Comparison of ENCODE assay signal across 12 cellular contexts in genomic region chr1:236066054-236066453, GRCh38. TPM values are rescaled to one million over a fixed set of nuclear protein-coding genes. Genes with fewer than 3 reads are reported as not detected.
A peak's percentile ranks its signal among the peaks of the same experiment; 100 is the strongest.
DNase-seq lines count a peak whose midpoint lies in the region; ATAC-seq, FAIRE-seq and TF ChIP-seq lines count a peak whose summit lies in the region.
"Had no signal": no experiment of that assay in that cellular context is flagged by ENCODE, and none has a peak within 500 bp of the region (broad histone marks: within the 10 kb centered on the region; RNA-seq: fewer than 3 reads in every experiment).

No MANE protein-coding gene starts in this region.

- peaks cover 16% of the 10 kb centered on the region for H3K4me1 Mint-ChIP-seq in T-helper 2 cell treated with Interferon-gamma antibody and Interleukin-4, amounts not matched to agents 5 μg/mL and 100 μg/mL, for 36 hours (ENCODE audit: low read depth)
- H3K4me1 Mint-ChIP-seq in stimulated activated naive B cell treated with anti-CD40 and anti-IgM and Interleukin-4, amounts not matched to agents 10 μg/mL and 1 μg/mL and 100 μg/mL, for 72 hours, result peaks cover 19 to 30% of the 10 kb centered on the region in 2 donors

- H3K9me3 Mint-ChIP-seq in T-helper 2 cell treated with Interferon-gamma antibody and Interleukin-4, amounts not matched to agents 5 μg/mL and 100 μg/mL, for 36 hours, result no peaks in the 10 kb centered on the region
- H3K9me3 Mint-ChIP-seq in stimulated activated naive B cell treated with anti-CD40 and anti-IgM and Interleukin-4, amounts not matched to agents 10 μg/mL and 1 μg/mL and 100 μg/mL, for 72 hours, result peaks cover under 1% of the 10 kb centered on the region in 2 donors

- peak overlapping the region in 1 of 4 donors; percentile 75 for H3K4me3 ChIP-seq in adrenal gland
- H3K4me3 ChIP-seq in HepG2 (replicated peaks in 1 of 3; ENCODE audit: insufficient read depth in 1 of 3, low read depth in 2 of 3, low read length in 3 of 3), result peak overlapping the region in 2 of 3 experiments; percentile 70 to 81; a peak in 1 of 6 replicates

- TF ChIP-seq POLR2A in adrenal gland (IDR thresholded peaks at IDR 0.05), result peak in 1 of 2 donors; percentile 8
- peak in 1 of 2 experiments; percentile 74; a peak in 2 of 4 replicates for TF ChIP-seq POLR2A in HepG2 (IDR thresholded peaks at IDR 0.05; ENCODE audit: insufficient read depth in 1 of 2, low read depth in 2 of 2, low read length in 2 of 2)

- no peak for DNase-seq in T-helper 2 cell treated with Interferon-gamma antibody and Interleukin-4, amounts not matched to agents 5 μg/mL and 100 μg/mL, for 36 hours (ENCODE audit: low spot score)
- DNase-seq in T-helper 2 cell (no peak), adrenal gland (peak in 4 of 7 donors; percentile 30 to 70 (median 39)), HepG2 (ENCODE audit: low spot score) (no peak), NCI-H2171 treated with DMSO at 0.1 percent for 48 hours (lab: John Stamatoyannopoulos, UW) (no peak), NAMALWA (ENCODE audit: low spot score) (no peak), RWPE1 (ENCODE audit: low spot score) (no peak)
- DNase-seq in stimulated activated naive B cell treated with anti-CD40 and anti-IgM and Interleukin-4, amounts not matched to agents 10 μg/mL and 1 μg/mL and 100 μg/mL, for 72 hours, result no peak
- DNase-seq: 8988T, SHP77 treated with DMSO at 0.1 percent for 48 hours had no signal

- peaks cover 0 to 22% of the 10 kb centered on the region in 2 donors for H3K4me1 ChIP-seq in adrenal gland (replicated peaks in 1 of 2)
- H3K4me1 ChIP-seq in HepG2 (ENCODE audit: insufficient read depth, low read length), result peaks cover 57% of the 10 kb centered on the region

- H3K79me2 ChIP-seq in HepG2 (ENCODE audit: insufficient read depth, low read length), result peaks cover 24% of the 10 kb centered on the region

- 37 to 52% (median 41%) methylated on average over 6 of the region's 6 CpGs for WGBS in adrenal gland, 4 donors
- WGBS in HepG2 (ENCODE audit: low lambda C conversion rate), result 53% methylated on average over 6 of the region's 6 CpGs

- no peaks in the 10 kb centered on the region for H3K36me3 Mint-ChIP-seq in T-helper 2 cell treated with Interferon-gamma antibody and Interleukin-4, amounts not matched to agents 5 μg/mL and 100 μg/mL, for 36 hours (ENCODE audit: low read depth)
- H3K36me3 Mint-ChIP-seq in stimulated activated naive B cell treated with anti-CD40 and anti-IgM and Interleukin-4, amounts not matched to agents 10 μg/mL and 1 μg/mL and 100 μg/mL, for 72 hours, result peaks cover 0 to 2% of the 10 kb centered on the region in 2 donors

- POLR2A ChIA-PET in HepG2 (lab: Yijun Ruan, JAX), result interaction anchor here (1.4 to 2.5 kb wide), 3 partner anchors 10 to 561 kb away, joined by 4 to 11 read pairs (median 10); no protein-coding TSS in a partner anchor
- POLR2A ChIA-PET in RWPE1 (lab: Yijun Ruan, JAX; ENCODE audit: low non-redundant PET), result no interaction called here

- peaks cover 53% of the 10 kb centered on the region for H3K27me3 Mint-ChIP-seq in T-helper 2 cell treated with Interferon-gamma antibody and Interleukin-4, amounts not matched to agents 5 μg/mL and 100 μg/mL, for 36 hours (ENCODE audit: low read depth)
- H3K27me3 Mint-ChIP-seq in stimulated activated naive B cell treated with anti-CD40 and anti-IgM and Interleukin-4, amounts not matched to agents 10 μg/mL and 1 μg/mL and 100 μg/mL, for 72 hours, result peaks cover 24 to 39% of the 10 kb centered on the region in 2 donors

- peak overlapping the region; percentile 47 to 95 (median 86) for H3K27ac ChIP-seq in adrenal gland
- H3K27ac ChIP-seq in HepG2 (ENCODE audit: extremely low read length, insufficient read depth, low read length), result no peak overlapping the region
- H3K27ac ChIP-seq in RWPE1, result no peak overlapping the region

- no peaks in the 10 kb centered on the region for H4K20me1 ChIP-seq in HepG2 (ENCODE audit: insufficient read depth, low read length)

- TF ChIP-seq CTCF in adrenal gland (IDR thresholded peaks at IDR 0.05), result no peak
- no peak for TF ChIP-seq CTCF in HepG2 (CRISPR knock-in tag; IDR thresholded peaks at IDR 0.05)
- TF ChIP-seq CTCF in RWPE1 (conservative IDR thresholded peaks at IDR 0.05; ENCODE audit: low read depth), result no peak

- no peak overlapping the region for H3K9ac ChIP-seq in HepG2 (ENCODE audit: insufficient read depth, low read depth, low read length)

- H3K27ac Mint-ChIP-seq in T-helper 2 cell treated with Interferon-gamma antibody and Interleukin-4, amounts not matched to agents 5 μg/mL and 100 μg/mL, for 36 hours, result no peak overlapping the region
- peak overlapping the region; percentile 59 for H3K27ac Mint-ChIP-seq in stimulated activated naive B cell treated with anti-CD40 and anti-IgM and Interleukin-4, amounts not matched to agents 10 μg/mL and 1 μg/mL and 100 μg/mL, for 72 hours

- H3K36me3 ChIP-seq in adrenal gland (replicated peaks in 1 of 2) (no peaks in the 10 kb centered on the region), HepG2 (replicated peaks in 1 of 2; ENCODE audit: control insufficient read depth in 1 of 2, insufficient read depth in 2 of 2, low read length in 2 of 2) (peaks cover 0 to 7% of the 10 kb centered on the region in 2 experiments; a peak in 3 of 5 replicates)

- H3K4me3 Mint-ChIP-seq in T-helper 2 cell treated with Interferon-gamma antibody and Interleukin-4, amounts not matched to agents 5 μg/mL and 100 μg/mL, for 36 hours, result peak overlapping the region; percentile 42
- peak overlapping the region in 1 of 2 donors; percentile 67 for H3K4me3 Mint-ChIP-seq in stimulated activated naive B cell treated with anti-CD40 and anti-IgM and Interleukin-4, amounts not matched to agents 10 μg/mL and 1 μg/mL and 100 μg/mL, for 72 hours

- H3K4me2 ChIP-seq in HepG2 (ENCODE audit: low read depth, low read length), result peak overlapping the region; percentile 95

- ATAC-seq in HepG2, result no peak
- ATAC-seq in stimulated activated naive B cell treated with anti-CD40 and anti-IgM and Interleukin-4, amounts not matched to agents 10 μg/mL and 1 μg/mL and 100 μg/mL, for 72 hours (replicated peaks), result no peak

- no peak for TF ChIP-seq RAD21 in HepG2 (CRISPR knock-in tag; IDR thresholded peaks at IDR 0.05)

- TF ChIP-seq EP300 in HepG2 (IDR thresholded peaks at IDR 0.05; ENCODE audit: low read depth in 2 of 2, low read length in 2 of 2) (no peak), HepG2 (CRISPR knock-in tag; IDR thresholded peaks at IDR 0.05; ENCODE audit: borderline replicate concordance) (no peak)

- CTCF ChIA-PET in HepG2 (lab: Yijun Ruan, JAX; ENCODE audit: low intra/inter-chr PET ratio, low total read pairs), result no interaction called here
- CTCF ChIA-PET in RWPE1 (lab: Yijun Ruan, JAX), result interaction anchor here (0.7 kb wide), 1 partner anchor 11 kb away, joined by 4 read pairs; no protein-coding TSS in a partner anchor

- no peaks in the 10 kb centered on the region for H3K27me3 ChIP-seq in adrenal gland
- H3K27me3 ChIP-seq in HepG2 (ENCODE audit: control insufficient read depth in 1 of 2, insufficient read depth in 2 of 2, low read length in 2 of 2), result no peaks in the 10 kb centered on the region

- no peak overlapping the region for H2AFZ ChIP-seq in HepG2 (ENCODE audit: low read length)

- peak; percentile 21 for FAIRE-seq in HepG2 (lab: Jason Lieb, UNC)
- FAIRE-seq: colon, HTR-8/SVneo had no signal

- in situ Hi-C loops in HepG2 (cut with HindIII; ENCODE audit: extremely low pct_ligation_motif_present, low pct_unique_long_range_greater_than_20kb), result no loop called here

- TSS peak; percentile 65 for BruUV-seq in HepG2 (replicated peaks; lab: Mats Ljungman, UMichigan)

- intact Hi-C loops in adrenal gland (cut with DNase I), result no loop called here
- intact Hi-C loops in HepG2 (cut with micrococcal nuclease; ENCODE audit: unreplicated experiment), result loop anchor here (2.0 kb wide), 1 partner anchor 25 kb away; no protein-coding TSS in a partner anchor

- no peaks in the 10 kb centered on the region for H3K9me3 ChIP-seq in adrenal gland (replicated peaks in 1 of 3)
- no peaks in the 10 kb centered on the region for H3K9me3 ChIP-seq in HepG2 (ENCODE audit: low read length)

TF ChIP-seq in HepG2, 621 proteins besides CTCF, POLR2A, EP300 and RAD21 (continues in another document):
- no peak for TF ChIP-seq NR1H2 (CRISPR knock-in tag; IDR thresholded peaks at IDR 0.05; ENCODE audit: borderline replicate concordance, low read depth)
- no peak for TF ChIP-seq HNRNPLL (IDR thresholded peaks at IDR 0.05; ENCODE audit: low read depth, low read length, poor library complexity, severe bottlenecking)

RNA-seq across cellular contexts. Expression of gene NID1, which starts 1.2 kb away (rescaled TPM):
- total RNA-seq in adrenal gland, result 100 to 1,000 TPM in 5 of 8 donors, 10 to 100 TPM in 3; 71.2 to 216 (median 112) TPM
- polyA plus RNA-seq in adrenal gland, result 10 to 100 TPM; 26.0 to 61.1 (median 32.2) TPM
- 29.3 and 50.2 TPM in 2 replicates for total RNA-seq in HepG2 (2016; rRNA removed; fragmentation: Illumina TruSeq; extraction: Trizol)
- 5.0 and 5.1 TPM in 2 replicates for total RNA-seq in HepG2 (2016; cell fraction: cytosol; rRNA removed; fragmentation: Illumina TruSeq; extraction: Trizol; ENCODE audit: low read depth)
- total RNA-seq in HepG2 (2016; cell fraction: insoluble cytoplasmic fraction; rRNA removed; fragmentation: Illumina TruSeq; extraction: Trizol), result 22.1 and 49.8 TPM in 2 replicates
- total RNA-seq in HepG2 (2016; cell fraction: membrane; rRNA removed; fragmentation: Illumina TruSeq; extraction: Trizol), result 10.8 and 12.4 TPM in 2 replicates
- total RNA-seq in HepG2 (2016; cell fraction: nucleus; rRNA removed; fragmentation: Illumina TruSeq; extraction: Trizol), result 68.9 and 87.3 TPM in 2 replicates
- 56.1 and 77.2 TPM in 2 replicates for polyA plus RNA-seq in HepG2 (2011; rRNA removed)
- 45.0 and 56.5 TPM in 2 replicates for polyA plus RNA-seq in HepG2 (2011; cell fraction: cytosol; rRNA removed)
- 102 and 105 TPM in 2 replicates for polyA plus RNA-seq in HepG2 (2011; cell fraction: nucleus; rRNA removed)
- 122 and 152 TPM in 2 replicates for polyA plus RNA-seq in HepG2 (2012)
- 2.7 and 3.2 TPM in 2 replicates for polyA plus RNA-seq in HepG2 (2016; cell fraction: cytosol; fragmentation: Illumina TruSeq; extraction: Trizol; ENCODE audit: low read depth)
- 25.6 and 37.4 TPM in 2 replicates for polyA plus RNA-seq in HepG2 (2016; cell fraction: insoluble cytoplasmic fraction; fragmentation: Illumina TruSeq; extraction: Trizol; ENCODE audit: low read depth)
- 7.7 and 9.8 TPM in 2 replicates for polyA plus RNA-seq in HepG2 (2016; cell fraction: membrane; fragmentation: Illumina TruSeq; extraction: Trizol; ENCODE audit: low read depth)
- 108 and 114 TPM in 2 replicates for polyA plus RNA-seq in HepG2 (2016; cell fraction: nucleus; fragmentation: Illumina TruSeq; extraction: Trizol; ENCODE audit: insufficient read depth, low read depth)
- polyA minus RNA-seq in HepG2 (2011; rRNA and poly(A)+ RNA removed; ENCODE audit: low replicate concordance), result 173 TPM in 1 of 2 replicates, not detected in the other
- 109 and 121 TPM in 2 replicates for polyA minus RNA-seq in HepG2 (2011; cell fraction: cytosol; rRNA and poly(A)+ RNA removed)
- polyA minus RNA-seq in HepG2 (2011; cell fraction: nucleus; rRNA and poly(A)+ RNA removed), result 60.0 and 68.8 TPM in 2 replicates

Comparison
In these comparisons a context has a peak if more than half of its experiments do, and no peak if none do; other contexts are left out.
1. DNase-seq: peak in adrenal gland (4 of 7); none in T-helper 2 cell treated with Interferon-gamma antibody and Interleukin-4, amounts not matched to agents 5 μg/mL and 100 μg/mL, for 36 hours (single experiment), T-helper 2 cell (0 of 5), HepG2 (single experiment), stimulated activated naive B cell treated with anti-CD40 and anti-IgM and Interleukin-4, amounts not matched to agents 10 μg/mL and 1 μg/mL and 100 μg/mL, for 72 hours (single experiment), NCI-H2171 treated with DMSO at 0.1 percent for 48 hours (single experiment), NAMALWA (single experiment) and RWPE1 (single experiment).
2. H3K27ac ChIP-seq: peak in adrenal gland (5 of 5); none in HepG2 (single experiment) and RWPE1 (single experiment).